Comparison of ENCODE assay signal across 9 cellular contexts in the genomic region with DNA sequence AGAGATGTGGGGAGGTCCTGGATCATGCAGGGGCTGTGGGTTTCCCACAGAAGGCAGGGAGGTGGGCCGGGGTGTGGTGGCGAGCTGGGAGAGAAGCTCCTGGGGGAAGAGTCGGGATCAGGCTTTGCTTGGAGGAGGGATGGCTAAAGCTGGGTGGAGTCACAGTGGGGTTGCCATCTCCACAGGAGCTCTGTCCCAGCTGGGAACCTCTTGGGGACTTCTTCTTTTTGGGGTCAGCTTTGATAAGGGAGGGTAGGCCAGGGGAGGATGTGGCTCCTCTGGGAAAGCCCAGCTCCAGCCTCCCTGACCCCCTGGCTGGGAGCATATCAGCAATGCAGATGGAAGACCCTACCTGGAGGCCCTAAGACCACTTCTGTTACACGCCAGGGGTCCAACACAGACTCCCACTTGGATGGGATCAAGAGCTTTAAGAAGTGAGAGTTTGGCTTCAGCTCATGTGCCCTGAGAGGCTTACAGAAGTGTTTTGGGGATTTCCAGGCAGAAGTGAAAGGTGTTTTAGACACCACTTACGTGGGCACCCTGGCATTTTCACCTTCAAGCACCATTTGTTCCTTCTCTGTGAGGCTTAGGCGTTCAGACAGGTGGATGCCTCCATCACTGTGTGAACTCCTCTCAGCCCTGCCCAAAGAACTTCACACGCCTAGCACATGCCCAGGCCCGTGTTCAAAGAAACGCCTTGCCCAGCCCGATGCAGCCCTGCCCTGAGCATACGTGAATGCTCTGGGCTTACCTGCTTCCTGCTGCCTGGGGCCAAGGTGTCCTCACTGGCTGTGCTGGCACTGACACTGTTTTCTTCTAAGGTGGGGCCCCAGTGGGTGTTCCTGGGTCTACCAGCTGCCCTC. TPM values are rescaled to one million over a fixed set of nuclear protein-coding genes. Genes with fewer than 3 reads are reported as not detected.
DNase-seq lines count a peak whose midpoint lies in the region; ATAC-seq, FAIRE-seq and TF ChIP-seq lines count a peak whose summit lies in the region.
"Had no signal": no experiment of that assay in that cellular context is flagged by ENCODE, and none has a peak within 500 bp of the region (broad histone marks: within the 10 kb centered on the region; RNA-seq: fewer than 3 reads in every experiment).

No MANE protein-coding gene starts in this region.

- no peaks in the 10 kb centered on the region for H3K79me2 ChIP-seq in GM12878 (ENCODE audit: control insufficient read depth, insufficient read depth, low read length)

- no TSS peak for BruUV-seq in GM12878 (replicated peaks; lab: Mats Ljungman, UMichigan)

- in situ Hi-C loops in GM12878 (cut with MboI) = no loop called here

- RAD21 ChIA-PET in GM12878 (lab: Charles Lee; ENCODE audit: unreplicated experiment) = interaction anchor here (0.6 to 4.7 kb wide), 9 partner anchors 28 to 180 kb away, joined by 3 to 63 read pairs (median 6); partner anchors contain the start of gene AMPD3

- H3K9me3 ChIP-seq in GM12878 (replicated peaks; ENCODE audit: control insufficient read depth, insufficient read depth, low read length) = no peaks in the 10 kb centered on the region; the same call in 2 of the 3 replicates

- POLR2A ChIA-PET in GM12878 (lab: Charles Lee) = interaction anchor here (0.6 to 2.3 kb wide), 6 partner anchors 19 to 320 kb away, joined by 3 to 12 read pairs (median 4); partner anchors contain the start of genes AMPD3, EIF4G2 and RNF141

- H3K9ac ChIP-seq in GM12878 (ENCODE audit: control insufficient read depth, insufficient read depth, low read length) = no peak overlapping the region

- ATAC-seq in GM18873 (IDR thresholded peaks at IDR 0.05; ENCODE audit: low FRiP score, unreplicated experiment) (peak; percentile 56), HG02973 (IDR thresholded peaks at IDR 0.05; ENCODE audit: unreplicated experiment) (peak; percentile 68), GM12878 (peak; percentile 90)

- H4K20me1 ChIP-seq in GM12878 (ENCODE audit: control insufficient read depth, insufficient read depth) = no peaks in the 10 kb centered on the region

- FAIRE-seq in GM12878 (lab: Jason Lieb, UNC) = peak; percentile 13

- H3K27ac ChIP-seq in GM12878 (ENCODE audit: control insufficient read depth, insufficient read depth) = no peak overlapping the region
- peak overlapping the region; percentile 20 to 95 (median 82) for H3K27ac ChIP-seq in skin epidermis

- H3K4me1 ChIP-seq in GM12878 (ENCODE audit: control insufficient read depth, insufficient read depth, low read length) = peaks cover 14% of the 10 kb centered on the region

- H3K4me3 ChIP-seq in GM12878 = no peak overlapping the region
- no peak overlapping the region for H3K4me3 ChIP-seq in skin epidermis

- H2AFZ ChIP-seq in GM12878 (ENCODE audit: control insufficient read depth, low read depth, low read length) = no peak overlapping the region

- H3K36me3 ChIP-seq in GM12878 (ENCODE audit: control insufficient read depth in 2 of 2, insufficient read depth in 2 of 2, low read length in 1 of 2) = peaks cover 0 to 5% of the 10 kb centered on the region in 2 experiments; a peak in 3 of 4 replicates

- peak; percentile 25 to 44; a peak in 2 of 4 replicates for TF ChIP-seq EP300 in GM12878 (IDR thresholded peaks at IDR 0.05; ENCODE audit: borderline replicate concordance in 1 of 2, control insufficient read depth in 1 of 2, low read depth in 2 of 2, low read length in 2 of 2)

- TF ChIP-seq CTCF in GM12878 (IDR thresholded peaks at IDR 0.05 in 2 of 3, conservative IDR thresholded peaks at IDR 0.05 in 1 of 3; ENCODE audit: control insufficient read depth in 2 of 3, extremely low read depth in 1 of 3, insufficient read depth in 1 of 3, low read depth in 3 of 3, low read length in 3 of 3) = no peak

- SMC1A ChIA-PET in GM12878 (lab: Charles Lee; ENCODE audit: uncharacterized antibody, unreplicated experiment) = interaction anchor here (0.7 to 4.2 kb wide), 13 partner anchors 9 to 75 kb away, joined by 3 to 42 read pairs (median 5); partner anchors contain the start of genes AMPD3 and RNF141

- intact Hi-C loops in GM12878 (cut with micrococcal nuclease; ENCODE audit: unreplicated experiment) = loop anchor here (2.0 kb wide), 1 partner anchor 30 kb away; no protein-coding TSS in a partner anchor

- WGBS in GM12878 (ENCODE audit: insufficient coverage, insufficient replicate concordance, low lambda C conversion rate, missing lambda C conversion rate) = 32% methylated on average over 11 of the region's 11 CpGs

- CTCF ChIA-PET in GM12878 (lab: Yijun Ruan, JAX) = interaction anchor here (0.6 to 2.7 kb wide), 17 partner anchors 9 to 1891 kb away, joined by 3 to 9 read pairs (median 4); partner anchors contain the start of genes AMPD3 and RNF141

- DNase-seq in GM12878 (ENCODE audit: low read depth, low spot score) = peak; percentile 63
- no peak for DNase-seq in NCI-H524 (lab: John Stamatoyannopoulos, UW)
- no peak for DNase-seq in C1 segment of cervical spinal cord (lab: John Stamatoyannopoulos, UW)
- no peak for DNase-seq in NCI-H446 (lab: John Stamatoyannopoulos, UW)
- no peak for DNase-seq in cerebellum (ENCODE audit: low spot score)
- DNase-seq: stimulated activated CD4-positive, alpha-beta T cell treated with anti-CD3 and anti-CD28 coated beads, Interleukin-12 subunit alpha, Interleukin-12 subunit beta, amount 100 ng/mL, for 4 hours had no signal

- no peaks in the 10 kb centered on the region for H3K27me3 ChIP-seq in GM12878 (replicated peaks in 1 of 2; ENCODE audit: control insufficient read depth in 2 of 2, insufficient read depth in 2 of 2, low read length in 1 of 2)

- no peak for TF ChIP-seq RAD21 in GM12878 (IDR thresholded peaks at IDR 0.05; ENCODE audit: insufficient read depth, low read depth, low read length)

- TF ChIP-seq POLR2A in GM12878 (IDR thresholded peaks at IDR 0.05; ENCODE audit: low read depth, low read length) = no peak

- no peak overlapping the region for H3K4me2 ChIP-seq in GM12878 (ENCODE audit: control insufficient read depth, insufficient read depth)

TF ChIP-seq in GM12878, 131 proteins besides CTCF, POLR2A, EP300 and RAD21 (continues in another document):
- TF ChIP-seq ZNF24 (IDR thresholded peaks at IDR 0.05) (peak; percentile 83), CREM (IDR thresholded peaks at IDR 0.05; ENCODE audit: low read depth) (peak; percentile 28; the same call in 1 of the 2 replicates), NFYA (IDR thresholded peaks at IDR 0.05; ENCODE audit: borderline replicate concordance, low read depth, low read length) (no peak), CHD4 (IDR thresholded peaks at IDR 0.05) (no peak), RUNX3 (IDR thresholded peaks at IDR 0.05; ENCODE audit: low read length) (peak; percentile 49)

RNA-seq across cellular contexts. Expression of gene AMPD3, which starts 33.7 kb away (rescaled TPM):
- 55.0 and 61.5 TPM in 2 replicates for total RNA-seq in GM12878 (2013; cell fraction: nucleolus; rRNA removed)
- total RNA-seq in GM12878 (2014; rRNA removed) (19.6 and 20.4 TPM in 2 replicates), GM12878 (2014; rRNA removed; fragmentation: Illumina TruSeq; extraction: Trizol) (11.3 TPM in 2 replicates), GM12878 (2021) (24.3 and 28.6 TPM in 2 replicates), cerebellum (2.3 TPM)
- 7.3 TPM for polyA plus RNA-seq in GM12878 (2011; ENCODE audit: low read depth)
- polyA plus RNA-seq in GM12878 (2011; rRNA removed) (24.3 and 27.0 TPM in 2 replicates), GM12878 (2014; fragmentation: Illumina TruSeq; extraction: Trizol) (18.2 and 21.9 TPM in 2 replicates), GM12878 (2014; fragmentation: Nextera tagmentation; extraction: Ambion mirVana) (1 to 10 TPM; 5.6 to 7.8 TPM), GM12878 (2014; rRNA removed) (20.0 and 21.7 TPM in 2 replicates), GM12878 (2016; fragmentation: Nextera tagmentation; extraction: Ambion mirVana) (1 to 10 TPM; 6.6 to 7.2 TPM)
- 24.5 and 25.8 TPM in 2 replicates for polyA plus RNA-seq in GM12878 (2011; cell fraction: cytosol; rRNA removed)
- polyA plus RNA-seq in GM12878 (2011; cell fraction: nucleus; rRNA removed) = 52.4 and 66.3 TPM in 2 replicates
- 11.9 and 13.6 TPM in 2 replicates for polyA plus RNA-seq in GM12878 (2012)
- polyA minus RNA-seq in GM12878 (2011; rRNA and poly(A)+ RNA removed) = 26.6 and 34.5 TPM in 2 replicates
- polyA minus RNA-seq in GM12878 (2011; cell fraction: cytosol; rRNA and poly(A)+ RNA removed) = 9.4 and 11.4 TPM in 2 replicates
- polyA minus RNA-seq in GM12878 (2011; cell fraction: nucleus; rRNA and poly(A)+ RNA removed) = 30.8 and 38.7 TPM in 2 replicates

RNA-seq across cellular contexts. Expression of gene RNF141, which starts 52.2 kb away (rescaled TPM):
- 26.4 and 27.2 TPM in 2 replicates for total RNA-seq in GM12878 (2013; cell fraction: nucleolus; rRNA removed)
- 9.8 and 13.1 TPM in 2 replicates for total RNA-seq in GM12878 (2014; rRNA removed)
- 11.7 and 12.7 TPM in 2 replicates for total RNA-seq in GM12878 (2014; rRNA removed; fragmentation: Illumina TruSeq; extraction: Trizol)
- 12.5 and 13.8 TPM in 2 replicates for total RNA-seq in GM12878 (2021)
- polyA plus RNA-seq in GM12878 (2011; ENCODE audit: low read depth) = 4.1 TPM
- 14.7 and 24.0 TPM in 2 replicates for polyA plus RNA-seq in GM12878 (2011; rRNA removed)
- 4.4 and 5.2 TPM in 2 replicates for polyA plus RNA-seq in GM12878 (2011; cell fraction: cytosol; rRNA removed)
- polyA plus RNA-seq in GM12878 (2011; cell fraction: nucleus; rRNA removed) = 3.5 and 4.4 TPM in 2 replicates
- polyA plus RNA-seq in GM12878 (2012) = 5.5 and 6.9 TPM in 2 replicates
- polyA plus RNA-seq in GM12878 (2014; fragmentation: Illumina TruSeq; extraction: Trizol) = 10.8 and 15.3 TPM in 2 replicates
- polyA plus RNA-seq in GM12878 (2014; fragmentation: Nextera tagmentation; extraction: Ambion mirVana) = 10 to 100 TPM; 21.2 to 36.8 TPM
- polyA plus RNA-seq in GM12878 (2014; rRNA removed) = 7.6 and 8.1 TPM in 2 replicates
- polyA plus RNA-seq in GM12878 (2016; fragmentation: Nextera tagmentation; extraction: Ambion mirVana) = 10 to 100 TPM; 17.4 to 22.2 TPM
- polyA minus RNA-seq in GM12878 (2011; rRNA and poly(A)+ RNA removed) = 5.3 and 7.7 TPM in 2 replicates
- polyA minus RNA-seq in GM12878 (2011; cell fraction: cytosol; rRNA and poly(A)+ RNA removed) = 2.4 and 5.2 TPM in 2 replicates
- 3.4 and 4.1 TPM in 2 replicates for polyA minus RNA-seq in GM12878 (2011; cell fraction: nucleus; rRNA and poly(A)+ RNA removed)
- 50.4 TPM for total RNA-seq in cerebellum
